ENCODE assay signal across 1 cellular context in genomic region chr16:55495616-55496289, GRCh38.
A peak's percentile ranks its signal among the peaks of the same experiment; 100 is the strongest.
TF ChIP-seq lines count a peak whose summit lies in the region.

No MANE protein-coding gene starts in this region.

TF ChIP-seq in SK-N-SH, 30 proteins besides CTCF, POLR2A, EP300 and RAD21 (continued from another document):
- TF ChIP-seq USF2 (IDR thresholded peaks at IDR 0.05; ENCODE audit: borderline replicate concordance, low read depth, low read length), result no peak
- TF ChIP-seq RCOR1 (IDR thresholded peaks at IDR 0.05; ENCODE audit: low read length), result no peak
- TF ChIP-seq FOXM1 (IDR thresholded peaks at IDR 0.05; ENCODE audit: low read depth), result no peak
- TF ChIP-seq GABPA (IDR thresholded peaks at IDR 0.05; ENCODE audit: low read depth), result no peak
- TF ChIP-seq, protein P1, sequence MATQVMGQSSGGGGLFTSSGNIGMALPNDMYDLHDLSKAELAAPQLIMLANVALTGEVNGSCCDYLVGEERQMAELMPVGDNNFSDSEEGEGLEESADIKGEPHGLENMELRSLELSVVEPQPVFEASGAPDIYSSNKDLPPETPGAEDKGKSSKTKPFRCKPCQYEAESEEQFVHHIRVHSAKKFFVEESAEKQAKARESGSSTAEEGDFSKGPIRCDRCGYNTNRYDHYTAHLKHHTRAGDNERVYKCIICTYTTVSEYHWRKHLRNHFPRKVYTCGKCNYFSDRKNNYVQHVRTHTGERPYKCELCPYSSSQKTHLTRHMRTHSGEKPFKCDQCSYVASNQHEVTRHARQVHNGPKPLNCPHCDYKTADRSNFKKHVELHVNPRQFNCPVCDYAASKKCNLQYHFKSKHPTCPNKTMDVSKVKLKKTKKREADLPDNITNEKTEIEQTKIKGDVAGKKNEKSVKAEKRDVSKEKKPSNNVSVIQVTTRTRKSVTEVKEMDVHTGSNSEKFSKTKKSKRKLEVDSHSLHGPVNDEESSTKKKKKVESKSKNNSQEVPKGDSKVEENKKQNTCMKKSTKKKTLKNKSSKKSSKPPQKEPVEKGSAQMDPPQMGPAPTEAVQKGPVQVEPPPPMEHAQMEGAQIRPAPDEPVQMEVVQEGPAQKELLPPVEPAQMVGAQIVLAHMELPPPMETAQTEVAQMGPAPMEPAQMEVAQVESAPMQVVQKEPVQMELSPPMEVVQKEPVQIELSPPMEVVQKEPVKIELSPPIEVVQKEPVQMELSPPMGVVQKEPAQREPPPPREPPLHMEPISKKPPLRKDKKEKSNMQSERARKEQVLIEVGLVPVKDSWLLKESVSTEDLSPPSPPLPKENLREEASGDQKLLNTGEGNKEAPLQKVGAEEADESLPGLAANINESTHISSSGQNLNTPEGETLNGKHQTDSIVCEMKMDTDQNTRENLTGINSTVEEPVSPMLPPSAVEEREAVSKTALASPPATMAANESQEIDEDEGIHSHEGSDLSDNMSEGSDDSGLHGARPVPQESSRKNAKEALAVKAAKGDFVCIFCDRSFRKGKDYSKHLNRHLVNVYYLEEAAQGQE (IDR thresholded peaks at IDR 0.05; ENCODE audit: low read depth, low read length), result no peak
- peak; percentile 12; the same call in 1 of the 2 replicates for TF ChIP-seq POLR2AphosphoS5 (IDR thresholded peaks at IDR 0.05; ENCODE audit: low read depth, low read length)
- TF ChIP-seq IRF3 (IDR thresholded peaks at IDR 0.05; ENCODE audit: low read depth, low read length), result no peak
- TF ChIP-seq TAF1 (IDR thresholded peaks at IDR 0.05; ENCODE audit: borderline replicate concordance, low read depth, low read length), result no peak
- no peak for TF ChIP-seq MEF2A (IDR thresholded peaks at IDR 0.05; ENCODE audit: borderline replicate concordance, low read depth)
- TF ChIP-seq NRF1 (IDR thresholded peaks at IDR 0.05; ENCODE audit: low read depth, low read length), result no peak
- TF ChIP-seq TCF12 (IDR thresholded peaks at IDR 0.05), result peak; percentile 54
